ENCODE assay signal across 31 cellular contexts in genomic region chr2:200235533-200235932, GRCh38.
"Had no signal": no experiment of that assay in that cellular context is flagged by ENCODE, and none has a peak within 500 bp of the region (broad histone marks: within the 10 kb centered on the region; RNA-seq: fewer than 3 reads in every experiment).

No MANE protein-coding gene starts in this region.

- FAIRE-seq: endometrium, endothelial cell of umbilical vein had no signal

- H3K9me3 ChIP-seq: ascending aorta, breast epithelium, colonic mucosa, esophagus squamous epithelium, gastroesophageal sphincter had no signal

- ATAC-seq: activated naive CD4-positive, alpha-beta T cell treated with anti-CD3 and anti-CD28 coated beads, Interleukin-2, amount 50 U/mL, for 72 hours; activated T-cell treated with anti-CD3 and anti-CD28 coated beads, Interleukin-2, amount 50 U/mL, for 72 hours; gastroesophageal sphincter; heart right ventricle; T-helper 17 cell; WTC11 had no signal

- H3K4me3 ChIP-seq: ascending aorta, breast epithelium, cardiac muscle cell, colonic mucosa, esophagus squamous epithelium, gastroesophageal sphincter, heart right ventricle had no signal

- H3K27me3 ChIP-seq: ascending aorta, breast epithelium, cardiac muscle cell, colonic mucosa, esophagus squamous epithelium, gastroesophageal sphincter had no signal

- DNase-seq: activated CD4-positive, alpha-beta memory T cell treated with anti-CD3 and anti-CD28 coated beads, Interleukin-2, amount 10 ng/mL, durations not matched to agents 7 days and 5 days; activated CD4-positive, alpha-beta T cell treated with anti-CD3 and anti-CD28 coated beads for 1 hour; activated CD4-positive, alpha-beta T cell treated with anti-CD3 and anti-CD28 coated beads for 4 hours; activated CD4-positive, alpha-beta T cell treated with anti-CD3 and anti-CD28 coated beads, Interleukin-2, amount 10 ng/mL, durations not matched to agents 7 days and 5 days; activated CD4-positive, alpha-beta T cell treated with anti-CD3 and anti-CD28 coated beads, Interleukin-2, amount 50 U/mL, for 4 hours; activated CD8-positive, alpha-beta memory T cell treated with anti-CD3 and anti-CD28 coated beads, Interleukin-2, amount 50 U/mL, for 48 hours; activated gamma-delta T cell; activated naive CD4-positive, alpha-beta T cell; activated naive CD4-positive, alpha-beta T cell treated with anti-CD3 and anti-CD28 coated beads, Interleukin-2, amount 10 ng/mL, durations not matched to agents 7 days and 5 days; activated naive CD8-positive, alpha-beta T cell treated with anti-CD3 and anti-CD28 coated beads, Interleukin-2, amount 10 ng/mL, durations not matched to agents 7 days and 5 days; activated T-cell treated with anti-CD3 and anti-CD28 coated beads for 4 hours; activated T-cell treated with anti-CD3 and anti-CD28 coated beads, Interleukin-2, amount 50 U/mL, for 24 hours; activated T-cell treated with anti-CD3 and anti-CD28 coated beads, Interleukin-2, amount 50 U/mL, for 72 hours; central memory CD4-positive, alpha-beta T cell; cerebellar nuclear complex; colonic mucosa; effector CD8-positive, alpha-beta T cell; esophagus squamous epithelium; foreskin melanocyte; heart right ventricle; T-helper 17 cell; T1000 had no signal

- H3K4me1 ChIP-seq: ascending aorta, breast epithelium, colonic mucosa, esophagus squamous epithelium, gastroesophageal sphincter, heart right ventricle had no signal

- H3K27ac ChIP-seq: ascending aorta, breast epithelium, cardiac muscle cell, colonic mucosa, epithelial cell of prostate, esophagus squamous epithelium, gastroesophageal sphincter, heart right ventricle had no signal

- H3K36me3 ChIP-seq: ascending aorta, breast epithelium, cardiac muscle cell, colonic mucosa, esophagus squamous epithelium, gastroesophageal sphincter, heart right ventricle had no signal
